In genomic region chr1:17079140-17079868, GRCh38 we compare ENCODE assay signal across 21 cellular contexts. TPM values are rescaled to one million over a fixed set of nuclear protein-coding genes. Genes with fewer than 3 reads are reported as not detected.
A peak's percentile ranks its signal among the peaks of the same experiment; 100 is the strongest.
DNase-seq lines count a peak whose midpoint lies in the region; ATAC-seq, FAIRE-seq and TF ChIP-seq lines count a peak whose summit lies in the region.
"Had no signal": no experiment of that assay in that cellular context is flagged by ENCODE, and none has a peak within 500 bp of the region (broad histone marks: within the 10 kb centered on the region; RNA-seq: fewer than 3 reads in every experiment).

No MANE protein-coding gene starts in this region.

- in situ Hi-C loops in GM12878 (cut with MboI): no loop called here

- POLR2A ChIA-PET in A673 (lab: Charles Lee; ENCODE audit: low non-redundant PET) (no interaction called here), GM12878 (lab: Charles Lee) (interaction anchor here (0.7 kb wide), 1 partner anchor 39 kb away, joined by 3 read pairs; no protein-coding TSS in a partner anchor)

- no peak overlapping the region for H3K27ac ChIP-seq in A673 (ENCODE audit: low read depth, low read length, poor library complexity, severe bottlenecking)
- no peak overlapping the region for H3K27ac ChIP-seq in GM12878 (ENCODE audit: control insufficient read depth, insufficient read depth)
- peak overlapping the region; percentile 33 for H3K27ac ChIP-seq in neutrophil
- H3K27ac ChIP-seq in suprapubic skin: no peak overlapping the region
- H3K27ac ChIP-seq: BLaER1 treated with 17β-estradiol and CSF1 and Interleukin-3, amounts not matched to agents 10 nM and 100 nM; HL-60; KMS-11 had no signal

- no peaks in the 10 kb centered on the region for H3K9me3 Mint-ChIP-seq in HFFc6
- H3K9me3 Mint-ChIP-seq: CD4-positive, CD25-positive, alpha-beta regulatory T cell; CD8-positive, alpha-beta memory T cell; GM23338 had no signal

- no peaks in the 10 kb centered on the region for H3K4me1 Mint-ChIP-seq in HFFc6 (ENCODE audit: low read depth)
- H3K4me1 Mint-ChIP-seq: B cell; CD8-positive, alpha-beta memory T cell had no signal

- intact Hi-C loops in A673 (cut with micrococcal nuclease; ENCODE audit: unreplicated experiment) (no loop called here), GM12878 (cut with micrococcal nuclease; ENCODE audit: unreplicated experiment) (loop anchor here (5.0 kb wide), 1 partner anchor 38 kb away; the partner anchor contains the start of gene PADI2)

- no peak overlapping the region for H3K9ac ChIP-seq in GM12878 (ENCODE audit: control insufficient read depth, insufficient read depth, low read length)
- H3K9ac ChIP-seq: BLaER1 treated with 17β-estradiol and CSF1 and Interleukin-3, amounts not matched to agents 10 nM and 100 nM; KMS-11 had no signal

- H3K36me3 Mint-ChIP-seq in HFFc6 (ENCODE audit: low read depth): no peaks in the 10 kb centered on the region
- H3K36me3 Mint-ChIP-seq: CD4-positive, CD25-positive, alpha-beta regulatory T cell; CD8-positive, alpha-beta memory T cell had no signal

- H4K20me1 ChIP-seq in GM12878 (ENCODE audit: control insufficient read depth, insufficient read depth): no peaks in the 10 kb centered on the region
- H4K20me1 ChIP-seq: BLaER1 treated with 17β-estradiol and CSF1 and Interleukin-3, amounts not matched to agents 10 nM and 100 nM had no signal

- SMC1A ChIA-PET in GM12878 (lab: Charles Lee; ENCODE audit: uncharacterized antibody, unreplicated experiment): interaction anchor here (0.6 to 1.0 kb wide), 2 partner anchors 14 to 312 kb away, joined by 3 read pairs; no protein-coding TSS in a partner anchor

- H3K4me3 ChIP-seq in A673 (ENCODE audit: low read depth, low read length, poor library complexity, severe bottlenecking) (no peak overlapping the region), GM12878 (no peak overlapping the region), neutrophil (ENCODE audit: low read depth in 1 of 2, low read length in 1 of 2) (no peak overlapping the region), suprapubic skin (no peak overlapping the region)
- H3K4me3 ChIP-seq: BLaER1 treated with 17β-estradiol and CSF1 and Interleukin-3, amounts not matched to agents 10 nM and 100 nM; GM23338 had no signal

- TF ChIP-seq EP300 in GM12878 (IDR thresholded peaks at IDR 0.05; ENCODE audit: borderline replicate concordance in 1 of 2, control insufficient read depth in 1 of 2, low read depth in 2 of 2, low read length in 2 of 2) (no peak), suprapubic skin (IDR thresholded peaks at IDR 0.05) (no peak)

- H3K27ac Mint-ChIP-seq in HFFc6: no peak overlapping the region
- H3K27ac Mint-ChIP-seq: B cell; CD4-positive, CD25-positive, alpha-beta regulatory T cell; GM23338; H9 had no signal

- H3K36me3 ChIP-seq in A673 (ENCODE audit: insufficient read depth, low read length, poor library complexity, severe bottlenecking): peaks cover 4% of the 10 kb centered on the region
- H3K36me3 ChIP-seq in GM12878 (ENCODE audit: control insufficient read depth in 2 of 2, insufficient read depth in 2 of 2, low read length in 1 of 2): no peaks in the 10 kb centered on the region
- H3K36me3 ChIP-seq in neutrophil: peaks cover 98% of the 10 kb centered on the region
- H3K36me3 ChIP-seq in suprapubic skin: no peaks in the 10 kb centered on the region

- no peak for TF ChIP-seq POLR2A in GM12892 (IDR thresholded peaks at IDR 0.05; ENCODE audit: low read depth, low read length)
- TF ChIP-seq POLR2A in GM12878 (IDR thresholded peaks at IDR 0.05; ENCODE audit: low read depth, low read length): no peak
- no peak for TF ChIP-seq POLR2A in suprapubic skin (IDR thresholded peaks at IDR 0.05)

- CTCF ChIA-PET in A673 (lab: Charles Lee): no interaction called here
- CTCF ChIA-PET in GM12878 (lab: Yijun Ruan, JAX): interaction anchor here (0.7 to 1.2 kb wide), 4 partner anchors 12 to 60 kb away, joined by 3 read pairs; no protein-coding TSS in a partner anchor

- peak overlapping the region; percentile 33; the same call in 1 of the 2 replicates for H3K4me2 ChIP-seq in GM12878 (ENCODE audit: control insufficient read depth, insufficient read depth)
- H3K4me2 ChIP-seq: GM23338, KMS-11 had no signal

- no peaks in the 10 kb centered on the region for H3K27me3 ChIP-seq in A673 (replicated peaks; ENCODE audit: insufficient read depth, low read depth, low read length, poor library complexity)
- no peaks in the 10 kb centered on the region for H3K27me3 ChIP-seq in GM12878 (replicated peaks in 1 of 2; ENCODE audit: control insufficient read depth in 2 of 2, insufficient read depth in 2 of 2, low read length in 1 of 2)
- no peaks in the 10 kb centered on the region for H3K27me3 ChIP-seq in neutrophil
- H3K27me3 ChIP-seq in suprapubic skin: no peaks in the 10 kb centered on the region
- H3K27me3 ChIP-seq: BLaER1 treated with 17β-estradiol and CSF1 and Interleukin-3, amounts not matched to agents 10 nM and 100 nM had no signal

- H3K79me2 ChIP-seq in GM12878 (ENCODE audit: control insufficient read depth, insufficient read depth, low read length): no peaks in the 10 kb centered on the region

- BruUV-seq in A673 (replicated peaks; lab: Mats Ljungman, UMichigan) (no TSS peak), GM12878 (replicated peaks; lab: Mats Ljungman, UMichigan) (no TSS peak)

- H3K9me3 ChIP-seq in A673 (ENCODE audit: low read depth, low read length, poor library complexity, severe bottlenecking): no peaks in the 10 kb centered on the region
- no peaks in the 10 kb centered on the region; the same call in 2 of the 3 replicates for H3K9me3 ChIP-seq in GM12878 (replicated peaks; ENCODE audit: control insufficient read depth, insufficient read depth, low read length)
- no peaks in the 10 kb centered on the region for H3K9me3 ChIP-seq in neutrophil
- no peaks in the 10 kb centered on the region for H3K9me3 ChIP-seq in suprapubic skin
- H3K9me3 ChIP-seq: Caco-2 had no signal

- FAIRE-seq in GM12892 (lab: Jason Lieb, UNC) (peak; percentile 36), GM12878 (lab: Jason Lieb, UNC) (no peak)
- FAIRE-seq: D721Med had no signal

- H3K27me3 Mint-ChIP-seq in HFFc6 (ENCODE audit: insufficient read depth): peaks cover 30% of the 10 kb centered on the region

- no peak overlapping the region for H3K4me3 Mint-ChIP-seq in HFFc6
- H3K4me3 Mint-ChIP-seq: B cell; CD4-positive, CD25-positive, alpha-beta regulatory T cell; CD8-positive, alpha-beta memory T cell; GM23338; H9 had no signal

- no peak for TF ChIP-seq RAD21 in GM12878 (IDR thresholded peaks at IDR 0.05; ENCODE audit: insufficient read depth, low read depth, low read length)

- peak; percentile 26 for DNase-seq in A673 (ENCODE audit: low spot score)
- DNase-seq in GM12892 (ENCODE audit: insufficient read length): no peak
- no peak for DNase-seq in GM12878 (ENCODE audit: low read depth, low spot score)
- DNase-seq in suprapubic skin (ENCODE audit: low spot score in 2 of 2): no peak
- DNase-seq in HFFc6: no peak
- no peak for DNase-seq in GM19240 (ENCODE audit: insufficient read length, low spot score)
- DNase-seq: 8988T; Caco-2; CD4-positive, CD25-positive, alpha-beta regulatory T cell; CD8-positive, alpha-beta memory T cell; DMS79; GDM1; H9 had no signal

- peak overlapping the region; percentile 12; the same call in 1 of the 2 replicates for H2AFZ ChIP-seq in GM12878 (ENCODE audit: control insufficient read depth, low read depth, low read length)
- H2AFZ ChIP-seq: GM23338 had no signal

- TF ChIP-seq CTCF in A673 (conservative IDR thresholded peaks at IDR 0.05; ENCODE audit: low read depth, low read length) (no peak), GM12878 (IDR thresholded peaks at IDR 0.05 in 2 of 3, conservative IDR thresholded peaks at IDR 0.05 in 1 of 3; ENCODE audit: control insufficient read depth in 2 of 3, extremely low read depth in 1 of 3, insufficient read depth in 1 of 3, low read depth in 3 of 3, low read length in 3 of 3) (no peak), neutrophil (IDR thresholded peaks at IDR 0.05) (no peak), suprapubic skin (IDR thresholded peaks at IDR 0.05) (no peak), HFFc6 (IDR thresholded peaks at IDR 0.05) (no peak)

- H3K4me1 ChIP-seq in A673 (ENCODE audit: insufficient read depth, low read length, poor library complexity, severe bottlenecking) (no peaks in the 10 kb centered on the region), GM12878 (ENCODE audit: control insufficient read depth, insufficient read depth, low read length) (peaks cover 14% of the 10 kb centered on the region), neutrophil (ENCODE audit: control insufficient read depth in 1 of 2, insufficient read depth in 1 of 2, low read depth in 1 of 2, low read length in 1 of 2) (peaks cover 44 to 56% of the 10 kb centered on the region in 2 experiments), suprapubic skin (no peaks in the 10 kb centered on the region)
- H3K4me1 ChIP-seq: Caco-2 had no signal

- 55% methylated on average over 15 of the region's 15 CpGs for WGBS in GM12878 (ENCODE audit: insufficient coverage, insufficient replicate concordance, low lambda C conversion rate, missing lambda C conversion rate)
- 92% methylated on average over 13 of the region's 15 CpGs for WGBS in suprapubic skin

- RAD21 ChIA-PET in GM12878 (lab: Charles Lee; ENCODE audit: unreplicated experiment): interaction anchor here (1.3 kb wide), 1 partner anchor 43 kb away, joined by 3 read pairs; no protein-coding TSS in a partner anchor

- ATAC-seq in GM12878: peak; percentile 37
- ATAC-seq: GM23338 had no signal

RNA-seq across cellular contexts. Expression of gene SDHB, which starts 25.5 kb away (rescaled TPM):
- 207 and 208 TPM in 2 replicates for total RNA-seq in A673 (2021)
- polyA plus RNA-seq in GM12892 (2012; ENCODE audit: missing spikeins): 156 TPM
- total RNA-seq in GM12878 (2013; cell fraction: nucleolus; rRNA removed): 55.7 and 56.3 TPM in 2 replicates
- total RNA-seq in GM12878 (2014; rRNA removed): 185 and 207 TPM in 2 replicates
- 147 and 157 TPM in 2 replicates for total RNA-seq in GM12878 (2014; rRNA removed; fragmentation: Illumina TruSeq; extraction: Trizol)
- total RNA-seq in GM12878 (2021): 122 and 124 TPM in 2 replicates
- polyA plus RNA-seq in GM12878 (2011; ENCODE audit: low read depth): 68.9 TPM
- polyA plus RNA-seq in GM12878 (2011; rRNA removed): 319 and 379 TPM in 2 replicates
- 203 and 219 TPM in 2 replicates for polyA plus RNA-seq in GM12878 (2011; cell fraction: cytosol; rRNA removed)
- 140 and 142 TPM in 2 replicates for polyA plus RNA-seq in GM12878 (2011; cell fraction: nucleus; rRNA removed)
- 83.3 and 94.6 TPM in 2 replicates for polyA plus RNA-seq in GM12878 (2012)
- polyA plus RNA-seq in GM12878 (2014; fragmentation: Illumina TruSeq; extraction: Trizol): 192 and 230 TPM in 2 replicates
- 100 to 1,000 TPM; 101 to 215 TPM for polyA plus RNA-seq in GM12878 (2014; fragmentation: Nextera tagmentation; extraction: Ambion mirVana)
- 164 and 174 TPM in 2 replicates for polyA plus RNA-seq in GM12878 (2014; rRNA removed)
- 100 to 1,000 TPM; 249 to 263 TPM for polyA plus RNA-seq in GM12878 (2016; fragmentation: Nextera tagmentation; extraction: Ambion mirVana)
- polyA minus RNA-seq in GM12878 (2011; rRNA and poly(A)+ RNA removed): 175 and 344 TPM in 2 replicates
- polyA minus RNA-seq in GM12878 (2011; cell fraction: cytosol; rRNA and poly(A)+ RNA removed): 61.1 and 65.6 TPM in 2 replicates
- polyA minus RNA-seq in GM12878 (2011; cell fraction: nucleus; rRNA and poly(A)+ RNA removed): 35.7 and 49.8 TPM in 2 replicates
- total RNA-seq in suprapubic skin: 10 to 100 TPM; 69.0 to 98.3 (median 90.5) TPM
- 100 to 1,000 TPM; 112 to 128 (median 116) TPM for total RNA-seq in HFFc6 (2021; fragmentation: NEBNext Ultra II Directional; extraction: Animal tissue kit (Norgen Biotek cat#: 25700))

RNA-seq across cellular contexts. Expression of gene PADI2, which starts 39.9 kb away (rescaled TPM):
- 26.4 and 27.7 TPM in 2 replicates for total RNA-seq in A673 (2021)
- 2.3 TPM for polyA plus RNA-seq in GM12892 (2012; ENCODE audit: missing spikeins)
- 46.4 and 54.7 TPM in 2 replicates for total RNA-seq in GM12878 (2013; cell fraction: nucleolus; rRNA removed)
- total RNA-seq in GM12878 (2014; rRNA removed): 0.05 and 0.06 TPM in 2 replicates
- 0.09 TPM in 2 replicates for total RNA-seq in GM12878 (2014; rRNA removed; fragmentation: Illumina TruSeq; extraction: Trizol)
- total RNA-seq in GM12878 (2021): 0.18 and 0.21 TPM in 2 replicates
- 0.33 TPM for polyA plus RNA-seq in GM12878 (2011; ENCODE audit: low read depth)
- polyA plus RNA-seq in GM12878 (2011; rRNA removed): 1.9 and 3.0 TPM in 2 replicates
- polyA plus RNA-seq in GM12878 (2011; cell fraction: cytosol; rRNA removed): 2.3 and 2.7 TPM in 2 replicates
- polyA plus RNA-seq in GM12878 (2011; cell fraction: nucleus; rRNA removed): 7.6 and 15.7 TPM in 2 replicates
- polyA plus RNA-seq in GM12878 (2012): 0.61 and 1.5 TPM in 2 replicates
- 0.06 and 0.19 TPM in 2 replicates for polyA plus RNA-seq in GM12878 (2014; fragmentation: Illumina TruSeq; extraction: Trizol)
- under 1 TPM; 0.05 to 0.09 TPM for polyA plus RNA-seq in GM12878 (2014; fragmentation: Nextera tagmentation; extraction: Ambion mirVana)
- polyA plus RNA-seq in GM12878 (2014; rRNA removed): 0.09 and 0.10 TPM in 2 replicates
- polyA plus RNA-seq in GM12878 (2016; fragmentation: Nextera tagmentation; extraction: Ambion mirVana): under 1 TPM in 1 of 2 experiments, not detected in 1; 0.17 TPM
- 3.7 and 4.6 TPM in 2 replicates for polyA minus RNA-seq in GM12878 (2011; rRNA and poly(A)+ RNA removed)
- polyA minus RNA-seq in GM12878 (2011; cell fraction: cytosol; rRNA and poly(A)+ RNA removed): 1.9 and 2.0 TPM in 2 replicates
- 2.1 and 2.3 TPM in 2 replicates for polyA minus RNA-seq in GM12878 (2011; cell fraction: nucleus; rRNA and poly(A)+ RNA removed)
- total RNA-seq in suprapubic skin: 10 to 100 TPM; 15.4 to 27.2 (median 18.6) TPM
- total RNA-seq in HFFc6 (2021; fragmentation: NEBNext Ultra II Directional; extraction: Animal tissue kit (Norgen Biotek cat#: 25700)): under 1 TPM in 4 of 6 experiments, not detected in 2; 0.05 to 0.33 (median 0.13) TPM
- total RNA-seq: CD4-positive, CD25-positive, alpha-beta regulatory T cell; CD8-positive, alpha-beta memory T cell; HT1080 had no signal
- polyA plus RNA-seq: CD8-positive, alpha-beta memory T cell had no signal
